ENCODE assay signal across 16 cellular contexts in the genomic region with DNA sequence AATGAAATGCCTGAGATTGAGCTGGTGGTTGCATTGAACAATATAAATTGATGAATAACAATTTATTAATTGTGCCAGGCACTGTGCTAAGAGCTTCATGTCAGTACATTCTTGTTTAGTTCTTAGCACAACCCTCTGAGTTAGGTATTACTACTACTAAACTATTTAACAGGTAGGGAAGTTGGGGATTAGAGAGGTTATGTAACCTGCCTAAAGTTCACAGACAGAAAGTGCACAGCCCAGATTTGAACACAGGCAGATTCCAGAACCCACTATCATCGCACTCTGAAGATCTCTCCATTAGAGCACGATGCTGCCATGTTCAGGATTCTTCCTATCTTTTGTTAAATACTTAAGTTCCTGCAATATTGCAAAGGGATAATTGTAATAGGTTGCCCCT.
"Had no signal": no experiment of that assay in that cellular context is flagged by ENCODE, and none has a peak within 500 bp of the region (broad histone marks: within the 10 kb centered on the region; RNA-seq: fewer than 3 reads in every experiment).

No MANE protein-coding gene starts in this region.

- H3K27me3 ChIP-seq: tibial nerve, uterus had no signal

- H3K4me3 ChIP-seq: psoas muscle, tibial nerve, uterus had no signal

- H3K9me3 Mint-ChIP-seq: activated naive CD4-positive, alpha-beta T cell treated with anti-CD3 and anti-CD28 coated beads, Interleukin-2, amount 10 ng/mL, durations not matched to agents 7 days and 5 days; activated T-helper 2 cell treated with anti-CD3 and anti-CD28 coated beads, Interferon-gamma antibody, Interleukin-2, Interleukin-4, amounts not matched to agents 10 μg/mL and 5 μg/mL and 100 μg/mL, durations not matched to agents 14 hours and 24 hours and 36 hours; nephron progenitor cell; T-helper 2 cell treated with Interferon-gamma antibody and Interleukin-4, amounts not matched to agents 5 μg/mL and 100 μg/mL, for 36 hours had no signal

- H3K27ac Mint-ChIP-seq: activated naive CD4-positive, alpha-beta T cell treated with anti-CD3 and anti-CD28 coated beads, Interleukin-2, amount 10 ng/mL, durations not matched to agents 7 days and 5 days; activated T-helper 2 cell treated with anti-CD3 and anti-CD28 coated beads, Interferon-gamma antibody, Interleukin-2, Interleukin-4, amounts not matched to agents 10 μg/mL and 5 μg/mL and 100 μg/mL, durations not matched to agents 14 hours and 24 hours and 36 hours; nephron progenitor cell; T-helper 2 cell treated with Interferon-gamma antibody and Interleukin-4, amounts not matched to agents 5 μg/mL and 100 μg/mL, for 36 hours had no signal

- H3K27ac ChIP-seq: psoas muscle, tibial nerve had no signal

- DNase-seq: activated CD4-positive, alpha-beta T cell treated with anti-CD3 and anti-CD28 coated beads, Interleukin-2, amount 50 U/mL, for 1 hour; activated CD4-positive, CD25-positive, alpha-beta regulatory T cell; activated naive CD4-positive, alpha-beta T cell treated with anti-CD3 and anti-CD28 coated beads, Interleukin-2, amount 10 ng/mL, durations not matched to agents 7 days and 5 days; glutamatergic neuron; hypothalamus; kidney; left ventricle myocardium superior; nephron progenitor cell; psoas muscle; stimulated activated CD4-positive, alpha-beta T cell treated with anti-CD3 and anti-CD28 coated beads, Interleukin-12 subunit alpha, Interleukin-12 subunit beta, amount 100 ng/mL, for 4 hours; stimulated activated CD4-positive, alpha-beta T cell treated with anti-CD3 and anti-CD28 coated beads, Interleukin-2, amount 100 ng/mL, for 24 hours; uterus had no signal

- H3K4me1 ChIP-seq: uterus had no signal

- FAIRE-seq: colon, kidney had no signal

- H3K27me3 Mint-ChIP-seq: activated naive CD4-positive, alpha-beta T cell treated with anti-CD3 and anti-CD28 coated beads, Interleukin-2, amount 10 ng/mL, durations not matched to agents 7 days and 5 days had no signal

- H3K9me3 ChIP-seq: psoas muscle, tibial nerve, uterus had no signal

- H3K4me3 Mint-ChIP-seq: activated naive CD4-positive, alpha-beta T cell treated with anti-CD3 and anti-CD28 coated beads, Interleukin-2, amount 10 ng/mL, durations not matched to agents 7 days and 5 days; nephron progenitor cell; T-helper 2 cell treated with Interferon-gamma antibody and Interleukin-4, amounts not matched to agents 5 μg/mL and 100 μg/mL, for 36 hours had no signal

- H3K36me3 ChIP-seq: tibial nerve, uterus had no signal
